In genomic region chr19:5955638-5955935, GRCh38 we compare ENCODE assay signal across 13 cellular contexts. TPM values are rescaled to one million over a fixed set of nuclear protein-coding genes. Genes with fewer than 3 reads are reported as not detected.
DNase-seq lines count a peak whose midpoint lies in the region; ATAC-seq and TF ChIP-seq lines count a peak whose summit lies in the region.
"Had no signal": no experiment of that assay in that cellular context is flagged by ENCODE, and none has a peak within 500 bp of the region (broad histone marks: within the 10 kb centered on the region; RNA-seq: fewer than 3 reads in every experiment).

No MANE protein-coding gene starts in this region.

- H3K9ac ChIP-seq in BLaER1: no peak overlapping the region; the same call in 1 of the 2 replicates

- H3K36me3 ChIP-seq in BLaER1: peaks cover 38% of the 10 kb centered on the region
- H3K36me3 ChIP-seq: thoracic aorta had no signal

- H4K20me1 ChIP-seq in BLaER1: peaks cover 100% of the 10 kb centered on the region

- CTCF ChIA-PET in activated CD4-positive, alpha-beta memory T cell treated with anti-CD3 and anti-CD28 coated beads for 36 hours (lab: Charles Lee): interaction anchor here (1.9 to 5.2 kb wide), 2 partner anchors 12 to 14 kb away, joined by 7 to 37 read pairs; no protein-coding TSS in a partner anchor

- H3K4me3 ChIP-seq in BLaER1: no peak overlapping the region
- H3K4me3 ChIP-seq: skin epidermis had no signal

- peak overlapping the region; percentile 36 for H3K27ac Mint-ChIP-seq in activated CD4-positive, alpha-beta memory T cell treated with anti-CD3 and anti-CD28 coated beads for 36 hours
- H3K27ac Mint-ChIP-seq in immature natural killer cell: peak overlapping the region in 4 of 6 donors; percentile 35 to 66 (median 64)
- no peak overlapping the region for H3K27ac Mint-ChIP-seq in CD14-positive monocyte

- DNase-seq in AG08395 (ENCODE audit: low spot score): peak; percentile 38
- no peak for DNase-seq in activated CD4-positive, alpha-beta memory T cell treated with anti-CD3 and anti-CD28 coated beads for 36 hours
- no peak for DNase-seq in immature natural killer cell
- DNase-seq in CD14-positive monocyte (ENCODE audit: low spot score): no peak
- DNase-seq: NCI-H1417 treated with DMSO at 0.1 percent for 48 hours, NCI-H748 treated with DMSO at 0.1 percent for 48 hours, SIG-M5 had no signal

- H3K9me3 ChIP-seq in BLaER1: no peaks in the 10 kb centered on the region
- H3K9me3 ChIP-seq: thoracic aorta had no signal

- POLR2A ChIA-PET in activated CD4-positive, alpha-beta memory T cell treated with anti-CD3 and anti-CD28 coated beads for 36 hours (lab: Charles Lee): no interaction called here

- peaks cover 97% of the 10 kb centered on the region for H3K4me1 ChIP-seq in BLaER1

- H3K4me1 Mint-ChIP-seq in activated CD4-positive, alpha-beta memory T cell treated with anti-CD3 and anti-CD28 coated beads for 36 hours (ENCODE audit: low read depth): peaks cover 91% of the 10 kb centered on the region
- H3K4me1 Mint-ChIP-seq in immature natural killer cell (peaks cover 92% of the 10 kb centered on the region in 2 donors), CD14-positive monocyte (peaks cover 50% of the 10 kb centered on the region)

- H3K36me3 Mint-ChIP-seq in activated CD4-positive, alpha-beta memory T cell treated with anti-CD3 and anti-CD28 coated beads for 36 hours: peaks cover 16% of the 10 kb centered on the region
- H3K36me3 Mint-ChIP-seq in immature natural killer cell (peaks cover 0 to 4% (median 0%) of the 10 kb centered on the region in 3 donors), CD14-positive monocyte (peaks cover 17 to 22% of the 10 kb centered on the region in 2 donors)

- intact Hi-C loops in activated CD4-positive, alpha-beta memory T cell treated with anti-CD3 and anti-CD28 coated beads for 36 hours (cut with micrococcal nuclease): loop anchor here (10.0 kb wide), 1 partner anchor 271 kb away; the partner anchor contains the start of genes HSD11B1L and MICOS13
- intact Hi-C loops in CD14-positive monocyte (cut with micrococcal nuclease): no loop called here

- no peaks in the 10 kb centered on the region for H3K27me3 Mint-ChIP-seq in activated CD4-positive, alpha-beta memory T cell treated with anti-CD3 and anti-CD28 coated beads for 36 hours
- H3K27me3 Mint-ChIP-seq in immature natural killer cell (ENCODE audit: low read depth in 3 of 3) (peaks cover 0 to 4% (median 0%) of the 10 kb centered on the region in 3 donors), CD14-positive monocyte (ENCODE audit: low read depth in 3 of 3) (peaks cover 0 to 5% (median 0%) of the 10 kb centered on the region in 3 donors)

- no peaks in the 10 kb centered on the region for H3K27me3 ChIP-seq in BLaER1

- 0 out of 2 replicates have a peak overlapping the region, but pooled peaks have one; percentile 57 for H3K27ac ChIP-seq in BLaER1

- ATAC-seq in esophagus mucosa (no peak), GM21737 (IDR thresholded peaks at IDR 0.05; ENCODE audit: unreplicated experiment) (no peak), HG02884 (IDR thresholded peaks at IDR 0.05; ENCODE audit: unreplicated experiment) (no peak)

- no peak for TF ChIP-seq CTCF in CD14-positive monocyte (IDR thresholded peaks at IDR 0.05)

- H3K9me3 Mint-ChIP-seq in activated CD4-positive, alpha-beta memory T cell treated with anti-CD3 and anti-CD28 coated beads for 36 hours: no peaks in the 10 kb centered on the region
- H3K9me3 Mint-ChIP-seq in immature natural killer cell (no peaks in the 10 kb centered on the region), CD14-positive monocyte (no peaks in the 10 kb centered on the region)

- no peak overlapping the region for H3K4me3 Mint-ChIP-seq in activated CD4-positive, alpha-beta memory T cell treated with anti-CD3 and anti-CD28 coated beads for 36 hours
- H3K4me3 Mint-ChIP-seq in immature natural killer cell (peak overlapping the region in 1 of 5 donors; percentile 27), CD14-positive monocyte (no peak overlapping the region)

- peak overlapping the region; percentile 92 for H3K4me2 ChIP-seq in BLaER1

RNA-seq across cellular contexts. Expression of gene RANBP3, which starts 22.4 kb away (rescaled TPM):
- 10 to 100 TPM; 78.1 to 81.3 TPM for total RNA-seq in activated CD4-positive, alpha-beta memory T cell treated with anti-CD3 and anti-CD28 coated beads for 36 hours
- polyA plus RNA-seq in immature natural killer cell (10 to 100 TPM in 1 of 3 donors, 1 to 10 TPM in 2; 3.2 to 14.5 (median 4.4) TPM), CD14-positive monocyte (1 to 10 TPM; 4.5 to 8.1 TPM)
- 49.6 TPM for total RNA-seq in esophagus mucosa

RNA-seq across cellular contexts. Expression of gene CAPS, which starts 41.5 kb away (rescaled TPM):
- total RNA-seq in activated CD4-positive, alpha-beta memory T cell treated with anti-CD3 and anti-CD28 coated beads for 36 hours: 1 to 10 TPM; 3.7 to 3.9 TPM
- 1 to 10 TPM in 2 of 3 donors, under 1 TPM in 1; 0.32 to 4.1 (median 2.2) TPM for polyA plus RNA-seq in immature natural killer cell
- 2.7 TPM for total RNA-seq in esophagus mucosa
- polyA plus RNA-seq in CD14-positive monocyte: under 1 TPM; 0.34 to 0.72 TPM

RNA-seq across cellular contexts. Expression of gene VMAC, which starts 50.9 kb away (rescaled TPM):
- 1 to 10 TPM; 2.9 to 3.3 TPM for total RNA-seq in activated CD4-positive, alpha-beta memory T cell treated with anti-CD3 and anti-CD28 coated beads for 36 hours
- polyA plus RNA-seq in immature natural killer cell (1 to 10 TPM; 2.2 to 6.5 (median 5.2) TPM), CD14-positive monocyte (1 to 10 TPM; 3.1 to 4.3 TPM)
- 4.1 TPM for total RNA-seq in esophagus mucosa

RNA-seq across cellular contexts. Expression of gene NDUFA11, which starts 52.0 kb away (rescaled TPM):
- 100 to 1,000 TPM; 224 to 226 TPM for total RNA-seq in activated CD4-positive, alpha-beta memory T cell treated with anti-CD3 and anti-CD28 coated beads for 36 hours
- 100 to 1,000 TPM; 329 to 666 (median 378) TPM for polyA plus RNA-seq in immature natural killer cell
- total RNA-seq in esophagus mucosa: 217 TPM
- polyA plus RNA-seq in CD14-positive monocyte: 100 to 1,000 TPM; 396 to 552 TPM

Comparison
In these comparisons a context has a peak if more than half of its experiments do, and no peak if none do; other contexts are left out.
1. H3K27ac Mint-ChIP-seq: peak in activated CD4-positive, alpha-beta memory T cell treated with anti-CD3 and anti-CD28 coated beads for 36 hours (single experiment) and immature natural killer cell (4 of 6); none in CD14-positive monocyte (0 of 7).